ENCODE assay signal across 13 cellular contexts in genomic region chr11:12214751-12215150, GRCh38.
A peak's percentile ranks its signal among the peaks of the same experiment; 100 is the strongest.
DNase-seq lines count a peak whose midpoint lies in the region; ATAC-seq and TF ChIP-seq lines count a peak whose summit lies in the region.
"Had no signal": no experiment of that assay in that cellular context is flagged by ENCODE, and none has a peak within 500 bp of the region (broad histone marks: within the 10 kb centered on the region; RNA-seq: fewer than 3 reads in every experiment).

No MANE protein-coding gene starts in this region.

- H3K9me3 ChIP-seq in mammary epithelial cell (replicated peaks; ENCODE audit: insufficient read depth, low read length) = no peaks in the 10 kb centered on the region
- H3K9me3 ChIP-seq in hepatocyte (ENCODE audit: low read depth) = no peaks in the 10 kb centered on the region
- no peaks in the 10 kb centered on the region for H3K9me3 ChIP-seq in upper lobe of right lung
- H3K9me3 ChIP-seq in ovary = no peaks in the 10 kb centered on the region
- H3K9me3 ChIP-seq: adrenal gland had no signal

- H3K9ac ChIP-seq in mammary epithelial cell (ENCODE audit: insufficient read depth, low read length) = no peak overlapping the region

- H3K4me1 ChIP-seq in mammary epithelial cell (ENCODE audit: insufficient read depth, low read length) (peaks cover 16% of the 10 kb centered on the region), hepatocyte (ENCODE audit: insufficient read depth) (peaks cover 35% of the 10 kb centered on the region), upper lobe of right lung (peaks cover 7% of the 10 kb centered on the region), ovary (ENCODE audit: insufficient read depth) (peaks cover 2% of the 10 kb centered on the region)

- H3K4me1 Mint-ChIP-seq in MCF 10A (ENCODE audit: insufficient read depth, unreplicated experiment) = peaks cover 29% of the 10 kb centered on the region
- peaks cover 11% of the 10 kb centered on the region for H3K4me1 Mint-ChIP-seq in activated T-helper 17 cell treated with anti-CD3 and anti-CD28 coated beads, Interleukin-2, amount 50 U/mL, for 72 hours

- H3K36me3 Mint-ChIP-seq in MCF 10A (ENCODE audit: insufficient read depth, unreplicated experiment) = peaks cover 57% of the 10 kb centered on the region
- peaks cover 100% of the 10 kb centered on the region for H3K36me3 Mint-ChIP-seq in activated T-helper 17 cell treated with anti-CD3 and anti-CD28 coated beads, Interleukin-2, amount 50 U/mL, for 72 hours (ENCODE audit: low read depth)

- no peaks in the 10 kb centered on the region for H3K9me3 Mint-ChIP-seq in MCF 10A (ENCODE audit: unreplicated experiment)
- H3K9me3 Mint-ChIP-seq in activated T-helper 17 cell treated with anti-CD3 and anti-CD28 coated beads, Interleukin-2, amount 50 U/mL, for 72 hours = no peaks in the 10 kb centered on the region

- TF ChIP-seq POLR2A in ovary (IDR thresholded peaks at IDR 0.05) = no peak

- H2AFZ ChIP-seq in mammary epithelial cell (ENCODE audit: low read depth, low read length) (no peak overlapping the region), hepatocyte (no peak overlapping the region)

- H4K20me1 ChIP-seq in mammary epithelial cell (ENCODE audit: insufficient read depth, low read length) = no peaks in the 10 kb centered on the region
- no peaks in the 10 kb centered on the region for H4K20me1 ChIP-seq in hepatocyte (ENCODE audit: insufficient read depth, poor library complexity, severe bottlenecking)

- H3K27me3 Mint-ChIP-seq in MCF 10A (ENCODE audit: insufficient read depth, unreplicated experiment) = no peaks in the 10 kb centered on the region
- H3K27me3 Mint-ChIP-seq in activated T-helper 17 cell treated with anti-CD3 and anti-CD28 coated beads, Interleukin-2, amount 50 U/mL, for 72 hours = no peaks in the 10 kb centered on the region

- no peak for TF ChIP-seq EP300 in ovary (IDR thresholded peaks at IDR 0.05)

- no peaks in the 10 kb centered on the region for H3K9me2 ChIP-seq in hepatocyte (replicated peaks; ENCODE audit: insufficient read depth)

- peaks cover 11% of the 10 kb centered on the region for H3K79me2 ChIP-seq in mammary epithelial cell (ENCODE audit: insufficient read depth, low read length)
- H3K79me2 ChIP-seq in hepatocyte = no peaks in the 10 kb centered on the region

- H3K27ac Mint-ChIP-seq in MCF 10A (ENCODE audit: low read depth, unreplicated experiment) = peak overlapping the region; percentile 33
- peak overlapping the region; percentile 76 for H3K27ac Mint-ChIP-seq in activated T-helper 17 cell treated with anti-CD3 and anti-CD28 coated beads, Interleukin-2, amount 50 U/mL, for 72 hours

- H3K36me3 ChIP-seq in mammary epithelial cell (ENCODE audit: insufficient read depth, low read length) (peaks cover 65% of the 10 kb centered on the region), hepatocyte (replicated peaks; ENCODE audit: insufficient read depth, low read depth) (no peaks in the 10 kb centered on the region), upper lobe of right lung (peaks cover 44% of the 10 kb centered on the region), ovary (no peaks in the 10 kb centered on the region)
- H3K36me3 ChIP-seq: adrenal gland had no signal

- dilution Hi-C loops in mammary epithelial cell (cut with HindIII; ENCODE audit: low sequenced_read_pairs) = no loop called here

- intact Hi-C loops in MCF 10A (cut with micrococcal nuclease) = no loop called here
- intact Hi-C loops in mammary epithelial cell (cut with micrococcal nuclease) = no loop called here
- intact Hi-C loops in upper lobe of right lung (cut with DNase I) = no loop called here
- intact Hi-C loops in ovary (cut with DNase I) = no loop called here

- TF ChIP-seq CTCF in MCF 10A (IDR thresholded peaks at IDR 0.05; ENCODE audit: unreplicated experiment) = no peak
- no peak for TF ChIP-seq CTCF in mammary epithelial cell (conservative IDR thresholded peaks at IDR 0.05 in 1 of 2, IDR thresholded peaks at IDR 0.05 in 1 of 2; ENCODE audit: extremely low read depth in 1 of 2, insufficient read depth in 1 of 2, low read depth in 1 of 2, low read length in 2 of 2)
- TF ChIP-seq CTCF in hepatocyte (IDR thresholded peaks at IDR 0.05; ENCODE audit: poor library complexity) = no peak
- TF ChIP-seq CTCF in upper lobe of right lung (IDR thresholded peaks at IDR 0.05) = no peak
- no peak for TF ChIP-seq CTCF in ovary (IDR thresholded peaks at IDR 0.05)
- TF ChIP-seq CTCF in GM13977 (IDR thresholded peaks at IDR 0.05; ENCODE audit: extremely low read depth, insufficient read depth, missing control alignments) = no peak

- no peaks in the 10 kb centered on the region for H3K27me3 ChIP-seq in mammary epithelial cell (ENCODE audit: insufficient read depth, low read length)
- no peaks in the 10 kb centered on the region for H3K27me3 ChIP-seq in hepatocyte
- no peaks in the 10 kb centered on the region for H3K27me3 ChIP-seq in upper lobe of right lung
- no peaks in the 10 kb centered on the region for H3K27me3 ChIP-seq in ovary
- H3K27me3 ChIP-seq: adrenal gland had no signal

- BruUV-seq in MCF 10A (replicated peaks; lab: Mats Ljungman, UMichigan) = no TSS peak
- no TSS peak for BruUV-seq in mammary epithelial cell (replicated peaks; lab: Mats Ljungman, UMichigan)

- H3K4me3 ChIP-seq in mammary epithelial cell (replicated peaks in 1 of 3; ENCODE audit: insufficient read depth in 1 of 3, low read depth in 2 of 3, low read length in 3 of 3) = no peak overlapping the region
- no peak overlapping the region for H3K4me3 ChIP-seq in hepatocyte
- H3K4me3 ChIP-seq in upper lobe of right lung = no peak overlapping the region
- no peak overlapping the region for H3K4me3 ChIP-seq in ovary
- H3K4me3 ChIP-seq: adrenal gland had no signal

- in situ Hi-C loops in mammary epithelial cell (cut with MboI; ENCODE audit: low sequenced_read_pairs in 2 of 2) (no loop called here), GM13977 (cut with MboI; ENCODE audit: low pct_unique_long_range_greater_than_20kb, low sequenced_read_pairs, unreplicated experiment) (no loop called here)

- POLR2A ChIA-PET in MCF 10A (lab: Yijun Ruan, JAX) = interaction anchor here (0.9 to 1.2 kb wide), 2 partner anchors 9 to 14 kb away, joined by 3 read pairs; no protein-coding TSS in a partner anchor

- H3K4me2 ChIP-seq in mammary epithelial cell (ENCODE audit: insufficient read depth, low read depth, low read length) (no peak overlapping the region), hepatocyte (no peak overlapping the region)

- ATAC-seq in activated T-helper 17 cell treated with anti-CD3 and anti-CD28 coated beads, Interleukin-2, amount 50 U/mL, for 72 hours (replicated peaks) = no peak
- ATAC-seq in upper lobe of right lung = peak; percentile 64
- ATAC-seq in HG02870 (IDR thresholded peaks at IDR 0.05; ENCODE audit: unreplicated experiment) = no peak

- CTCF ChIA-PET in MCF 10A (lab: Yijun Ruan, JAX) = interaction anchor here (0.9 to 2.2 kb wide), 4 partner anchors 23 to 111 kb away, joined by 4 to 10 read pairs (median 6); no protein-coding TSS in a partner anchor
- CTCF ChIA-PET in mammary epithelial cell (lab: Charles Lee; ENCODE audit: low non-redundant PET) = no interaction called here

- no peak overlapping the region for H3K4me3 Mint-ChIP-seq in MCF 10A (ENCODE audit: unreplicated experiment)
- H3K4me3 Mint-ChIP-seq in activated T-helper 17 cell treated with anti-CD3 and anti-CD28 coated beads, Interleukin-2, amount 50 U/mL, for 72 hours = no peak overlapping the region

- DNase-seq in MCF 10A (ENCODE audit: unreplicated experiment) (no peak), mammary epithelial cell (no peak), hepatocyte (ENCODE audit: low spot score) (no peak), upper lobe of right lung (no peak), ovary (no peak), GM13977 (ENCODE audit: low spot score) (no peak)
- DNase-seq: activated CD8-positive, alpha-beta memory T cell treated with anti-CD3 and anti-CD28 coated beads for 24 hours; adrenal gland; effector CD4-positive, alpha-beta T cell; MM.1S; stimulated activated CD8-positive, alpha-beta memory T cell treated with anti-CD3 and anti-CD28 coated beads, Interleukin-4, amount 100 ng/mL, for 48 hours had no signal

- no peak overlapping the region for H3K27ac ChIP-seq in mammary epithelial cell (ENCODE audit: insufficient read depth, low read depth, low read length)
- H3K27ac ChIP-seq in hepatocyte = peak overlapping the region; percentile 62
- peak overlapping the region; percentile 45 for H3K27ac ChIP-seq in upper lobe of right lung
- no peak overlapping the region for H3K27ac ChIP-seq in ovary

Comparison
In these comparisons a context has a peak if more than half of its experiments do, and no peak if none do; other contexts are left out.
1. H3K27ac ChIP-seq: peak in hepatocyte (single experiment) and upper lobe of right lung (single experiment); none in mammary epithelial cell (single experiment) and ovary (0 of 2).